ENCODE assay signal across 1 cellular context in the genomic region with DNA sequence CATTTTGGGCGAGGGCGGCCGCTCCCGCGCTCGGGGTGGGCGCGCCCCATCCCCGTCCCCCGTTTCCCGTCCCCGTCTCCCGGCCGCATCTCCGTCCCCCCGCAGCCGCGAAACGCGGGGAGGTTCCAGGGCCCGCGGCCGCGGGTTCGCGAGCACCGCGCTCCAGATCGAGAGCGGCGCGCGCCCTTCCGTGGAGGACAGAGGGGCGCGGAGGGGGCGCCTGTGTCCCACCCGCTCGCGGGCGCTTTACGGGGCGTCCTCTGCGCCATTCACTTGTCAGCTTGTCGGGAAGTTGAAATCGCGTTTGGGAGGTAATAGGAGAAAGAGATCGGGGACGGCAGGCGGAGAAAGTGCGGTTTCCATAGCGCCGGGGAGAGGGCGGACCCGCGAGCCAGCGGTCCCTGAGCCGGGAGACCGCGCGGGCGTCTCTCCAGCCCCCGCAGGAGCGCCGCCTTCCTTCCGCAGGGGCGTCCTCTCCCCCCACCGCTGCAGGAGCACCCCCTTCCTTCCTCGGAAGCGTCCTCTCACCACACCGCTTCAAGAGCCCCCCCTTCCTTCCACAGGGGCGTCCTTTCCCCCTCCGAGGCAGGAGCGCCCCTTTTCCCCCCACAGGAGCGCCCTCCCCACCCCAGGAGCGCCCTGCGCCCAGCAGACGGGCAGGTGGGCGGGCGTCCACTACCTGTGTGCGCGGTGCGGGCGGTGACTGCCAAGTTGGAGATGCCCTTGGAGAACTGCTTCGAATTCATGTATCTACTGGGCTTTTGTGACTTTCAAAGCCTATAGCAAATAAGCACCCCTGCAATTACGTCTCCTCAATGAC.
TF ChIP-seq lines count a peak whose summit lies in the region.

No MANE protein-coding gene starts in this region.

TF ChIP-seq in WTC11, 78 proteins besides CTCF, POLR2A, EP300 and RAD21 (continued from another document):
- TF ChIP-seq, protein P1, sequence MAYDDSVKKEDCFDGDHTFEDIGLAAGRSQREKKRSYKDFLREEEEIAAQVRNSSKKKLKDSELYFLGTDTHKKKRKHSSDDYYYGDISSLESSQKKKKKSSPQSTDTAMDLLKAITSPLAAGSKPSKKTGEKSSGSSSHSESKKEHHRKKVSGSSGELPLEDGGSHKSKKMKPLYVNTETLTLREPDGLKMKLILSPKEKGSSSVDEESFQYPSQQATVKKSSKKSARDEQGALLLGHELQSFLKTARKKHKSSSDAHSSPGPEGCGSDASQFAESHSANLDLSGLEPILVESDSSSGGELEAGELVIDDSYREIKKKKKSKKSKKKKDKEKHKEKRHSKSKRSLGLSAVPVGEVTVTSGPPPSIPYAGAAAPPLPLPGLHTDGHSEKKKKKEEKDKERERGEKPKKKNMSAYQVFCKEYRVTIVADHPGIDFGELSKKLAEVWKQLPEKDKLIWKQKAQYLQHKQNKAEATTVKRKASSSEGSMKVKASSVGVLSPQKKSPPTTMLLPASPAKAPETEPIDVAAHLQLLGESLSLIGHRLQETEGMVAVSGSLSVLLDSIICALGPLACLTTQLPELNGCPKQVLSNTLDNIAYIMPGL (CRISPR knock-in tag; IDR thresholded peaks at IDR 0.05): 0 out of 2 replicates have a peak, but pooled peaks have one; percentile 67
- peak; percentile 60; the same call in 1 of the 2 replicates for TF ChIP-seq FOXP4 (CRISPR knock-in tag; IDR thresholded peaks at IDR 0.05)
